In the genomic region with DNA sequence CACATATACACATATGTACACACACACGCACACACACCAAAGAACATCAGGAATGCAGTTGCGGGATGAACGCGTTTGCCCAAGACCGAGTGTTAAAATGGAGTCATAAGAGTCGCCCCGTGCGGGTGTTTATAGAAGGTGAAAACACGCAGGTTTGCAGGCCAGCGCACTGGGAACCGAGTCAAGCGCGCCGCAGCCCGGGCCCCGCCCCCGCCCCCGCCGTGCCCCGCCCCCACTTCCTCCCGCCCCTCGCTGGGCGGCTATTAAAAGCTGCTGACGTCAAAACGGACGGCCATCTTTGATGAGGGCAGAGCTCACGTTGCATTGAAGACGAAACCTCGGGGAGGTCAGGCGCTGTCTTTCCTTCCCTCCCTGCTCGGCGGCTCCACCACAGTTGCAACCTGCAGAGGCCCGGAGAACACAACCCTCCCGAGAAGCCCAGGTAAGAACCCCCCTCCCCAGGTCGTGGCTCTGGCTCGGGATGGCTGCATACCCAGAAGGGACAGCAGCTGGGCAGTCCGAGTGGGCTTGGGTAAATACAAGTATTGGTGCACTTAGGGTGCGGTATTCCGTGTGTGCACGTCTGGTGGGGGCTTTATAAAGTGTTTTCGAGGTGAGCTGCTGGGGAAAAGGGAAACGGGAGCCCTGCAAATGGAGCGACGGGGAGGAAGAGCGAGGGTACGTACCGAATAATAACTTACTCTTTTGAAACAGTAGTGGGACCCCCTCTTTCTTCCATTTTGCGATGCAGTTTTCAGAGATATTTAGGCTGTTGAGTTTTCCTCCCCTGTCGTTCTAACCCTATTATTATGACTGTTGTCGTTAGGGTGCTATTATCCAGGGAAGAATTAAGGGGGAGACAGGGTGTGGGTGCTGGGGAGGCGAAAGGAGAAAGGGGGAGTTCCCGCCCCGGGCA, we compare ENCODE assay signal across 8 cellular contexts. TPM values are rescaled to one million over a fixed set of nuclear protein-coding genes. Genes with fewer than 3 reads are reported as not detected.
DNase-seq lines count a peak whose midpoint lies in the region; TF ChIP-seq lines count a peak whose summit lies in the region.

A gene (plus strand): TSS at position 295 of the 916 bp plus-strand sequence. CDS start 56,662 bp downstream, outside the sequence.

- intact Hi-C loops in activated CD4-positive, alpha-beta memory T cell treated with anti-CD3 and anti-CD28 coated beads for 36 hours (cut with micrococcal nuclease): loop anchor here (1.0 to 10.0 kb wide), 3 partner anchors 124 to 217 kb away; a partner anchor contains a TSS

- H3K27ac Mint-ChIP-seq in activated CD4-positive, alpha-beta memory T cell treated with anti-CD3 and anti-CD28 coated beads for 36 hours: peak within 1 kb of the TSS; percentile 83
- H3K27ac Mint-ChIP-seq in mesothelial cell of epicardium: peak within 1 kb of the TSS; percentile 91

- POLR2A ChIA-PET in activated CD4-positive, alpha-beta memory T cell treated with anti-CD3 and anti-CD28 coated beads for 36 hours (lab: Charles Lee): no interaction called here

- peak; percentile 30 for DNase-seq in NK-92 treated with Interleukin-12 subunit alpha and Interleukin-12 subunit beta, amount 100 ng/mL, for 24 hours (lab: John Stamatoyannopoulos, UW)
- DNase-seq in NK-92 (lab: John Stamatoyannopoulos, UW; ENCODE audit: unreplicated experiment) (no peak), NCI-H2196 treated with DMSO at 0.1 percent for 48 hours (lab: John Stamatoyannopoulos, UW; ENCODE audit: unreplicated experiment) (peak; percentile 83), epithelial cell of esophagus (ENCODE audit: low read depth) (peak; percentile 81), mesothelial cell of epicardium (ENCODE audit: low spot score in 2 of 2, unreplicated experiment in 2 of 2) (peak; percentile 70 to 82), stromal cell of bone marrow (ENCODE audit: low read depth) (peak; percentile 22), OCI-M2 (lab: John Stamatoyannopoulos, UW; ENCODE audit: unreplicated experiment) (no peak)
- DNase-seq in activated CD4-positive, alpha-beta memory T cell treated with anti-CD3 and anti-CD28 coated beads for 36 hours: peak; percentile 66

- CTCF ChIA-PET in activated CD4-positive, alpha-beta memory T cell treated with anti-CD3 and anti-CD28 coated beads for 36 hours (lab: Charles Lee): no interaction called here

- peaks cover 49% of the 10 kb centered on the region for H3K27me3 Mint-ChIP-seq in activated CD4-positive, alpha-beta memory T cell treated with anti-CD3 and anti-CD28 coated beads for 36 hours
- H3K27me3 Mint-ChIP-seq in mesothelial cell of epicardium (ENCODE audit: low read depth): peaks cover 65% of the 10 kb centered on the region

- H3K4me3 ChIP-seq in epithelial cell of esophagus (ENCODE audit: low read length): peak within 1 kb of the TSS; percentile 6

- TF ChIP-seq CTCF in epithelial cell of esophagus (IDR thresholded peaks at IDR 0.05; ENCODE audit: insufficient read depth, low read depth, low read length, missing control alignments) (no peak), mesothelial cell of epicardium (IDR thresholded peaks at IDR 0.05; ENCODE audit: unreplicated experiment) (no peak)

- no peaks in the 10 kb centered on the region for H3K36me3 Mint-ChIP-seq in activated CD4-positive, alpha-beta memory T cell treated with anti-CD3 and anti-CD28 coated beads for 36 hours
- no peaks in the 10 kb centered on the region for H3K36me3 Mint-ChIP-seq in mesothelial cell of epicardium

- H3K9me3 Mint-ChIP-seq in activated CD4-positive, alpha-beta memory T cell treated with anti-CD3 and anti-CD28 coated beads for 36 hours: peaks cover 4% of the 10 kb centered on the region
- no peaks in the 10 kb centered on the region for H3K9me3 Mint-ChIP-seq in mesothelial cell of epicardium

- H3K4me1 Mint-ChIP-seq in activated CD4-positive, alpha-beta memory T cell treated with anti-CD3 and anti-CD28 coated beads for 36 hours (ENCODE audit: low read depth): peaks cover 15% of the 10 kb centered on the region
- peaks cover 13% of the 10 kb centered on the region for H3K4me1 Mint-ChIP-seq in mesothelial cell of epicardium

- H3K4me3 Mint-ChIP-seq in activated CD4-positive, alpha-beta memory T cell treated with anti-CD3 and anti-CD28 coated beads for 36 hours: peak within 1 kb of the TSS; percentile 40
- peak within 1 kb of the TSS; percentile 85 for H3K4me3 Mint-ChIP-seq in mesothelial cell of epicardium

RNA-seq across cellular contexts. Expression of the gene that starts here (rescaled TPM):
- total RNA-seq in activated CD4-positive, alpha-beta memory T cell treated with anti-CD3 and anti-CD28 coated beads for 36 hours: under 1 TPM; 0.63 to 0.67 TPM
- total RNA-seq in mesothelial cell of epicardium: 4.8 to 5.2 TPM (median 5.0 TPM) in 3 replicates

Comparison
In these comparisons a context has a peak if more than half of its experiments do, and no peak if none do; other contexts are left out.
1. DNase-seq: peak in NK-92 treated with Interleukin-12 subunit alpha and Interleukin-12 subunit beta, amount 100 ng/mL, for 24 hours (single experiment), NCI-H2196 treated with DMSO at 0.1 percent for 48 hours (single experiment), epithelial cell of esophagus (single experiment), mesothelial cell of epicardium (2 of 2) and stromal cell of bone marrow (single experiment); none in NK-92 (single experiment) and OCI-M2 (single experiment).
2. Peak in DNase-seq in activated CD4-positive, alpha-beta memory T cell treated with anti-CD3 and anti-CD28 coated beads for 36 hours; RNA of the gene not detected or under 1 TPM.